In genomic region chr19:7358102-7358597, GRCh38 we compare ENCODE assay signal across 15 cellular contexts.
"Had no signal": no experiment of that assay in that cellular context is flagged by ENCODE, and none has a peak within 500 bp of the region (broad histone marks: within the 10 kb centered on the region; RNA-seq: fewer than 3 reads in every experiment).

No MANE protein-coding gene starts in this region.

- ATAC-seq: body of pancreas; mucosa of descending colon; natural killer cell treated with Interleukin-12 subunit alpha and Interleukin-12 subunit beta and Interleukin-15 and Interleukin-18, amount 100 ng/mL, for 72 hours had no signal

- H3K9me3 Mint-ChIP-seq: activated naive CD4-positive, alpha-beta T cell treated with anti-CD3 and anti-CD28 coated beads, Interleukin-2, amount 10 ng/mL, durations not matched to agents 7 days and 5 days; activated T-helper 2 cell treated with anti-CD3 and anti-CD28 coated beads, Interferon-gamma antibody, Interleukin-2, Interleukin-4, amounts not matched to agents 10 μg/mL and 5 μg/mL and 100 μg/mL, durations not matched to agents 14 hours and 24 hours and 36 hours; type B pancreatic cell had no signal

- H3K4me3 ChIP-seq: body of pancreas, coronary artery, left ventricle myocardium inferior, mucosa of descending colon had no signal

- H3K36me3 ChIP-seq: left ventricle myocardium inferior had no signal

- H3K4me3 Mint-ChIP-seq: activated naive CD4-positive, alpha-beta T cell treated with anti-CD3 and anti-CD28 coated beads, Interleukin-2, amount 10 ng/mL, durations not matched to agents 7 days and 5 days; natural killer cell treated with Interleukin-12 subunit alpha and Interleukin-12 subunit beta and Interleukin-15 and Interleukin-18, amount 100 ng/mL, for 72 hours; type B pancreatic cell had no signal

- H3K36me3 Mint-ChIP-seq: natural killer cell treated with Interleukin-12 subunit alpha and Interleukin-12 subunit beta and Interleukin-15 and Interleukin-18, amount 100 ng/mL, for 72 hours; type B pancreatic cell had no signal

- H3K27ac Mint-ChIP-seq: activated T-helper 2 cell treated with anti-CD3 and anti-CD28 coated beads, Interferon-gamma antibody, Interleukin-2, Interleukin-4, amounts not matched to agents 10 μg/mL and 5 μg/mL and 100 μg/mL, durations not matched to agents 14 hours and 24 hours and 36 hours; type B pancreatic cell had no signal

- H3K27me3 Mint-ChIP-seq: activated naive CD4-positive, alpha-beta T cell treated with anti-CD3 and anti-CD28 coated beads, Interleukin-2, amount 10 ng/mL, durations not matched to agents 7 days and 5 days; natural killer cell treated with Interleukin-12 subunit alpha and Interleukin-12 subunit beta and Interleukin-15 and Interleukin-18, amount 100 ng/mL, for 72 hours had no signal

- H3K4me1 ChIP-seq: body of pancreas, left ventricle myocardium inferior had no signal

- DNase-seq: activated CD4-positive, alpha-beta T cell treated with anti-CD3 and anti-CD28 coated beads, Interleukin-2, amount 50 U/mL, for 1 hour; activated naive CD4-positive, alpha-beta T cell treated with anti-CD3 and anti-CD28 coated beads, Interleukin-2, amount 10 ng/mL, durations not matched to agents 7 days and 5 days; body of pancreas; central memory CD4-positive, alpha-beta T cell; foreskin fibroblast; left ventricle myocardium inferior; mucosa of descending colon; posterior cingulate gyrus; retina; stimulated activated CD4-positive, alpha-beta T cell treated with anti-CD3 and anti-CD28 coated beads, Interleukin-2, amount 100 ng/mL, for 48 hours; stimulated activated naive CD4-positive, alpha-beta T cell treated with Interleukin-2 at 50 U/mL for 16 hours had no signal

- H3K9me3 ChIP-seq: body of pancreas, left ventricle myocardium inferior, mucosa of descending colon had no signal

- H3K27ac ChIP-seq: body of pancreas, coronary artery, left ventricle myocardium inferior had no signal

- H3K27me3 ChIP-seq: body of pancreas had no signal
